ENCODE assay signal across 1 cellular context in genomic region chr6:37426945-37427510, GRCh38.
A peak's percentile ranks its signal among the peaks of the same experiment; 100 is the strongest.
TF ChIP-seq lines count a peak whose summit lies in the region.

No MANE protein-coding gene starts in this region.

TF ChIP-seq in K562, 482 proteins besides CTCF, POLR2A, EP300 and RAD21 (continued from another document):
- peak; percentile 20; the same call in 1 of the 2 replicates for TF ChIP-seq KLF6 (CRISPR knock-in tag; IDR thresholded peaks at IDR 0.05; ENCODE audit: borderline replicate concordance)
- TF ChIP-seq CXXC5 (CRISPR knock-in tag; IDR thresholded peaks at IDR 0.05), result peak; percentile 71
- TF ChIP-seq SMAD2 (IDR thresholded peaks at IDR 0.05; ENCODE audit: low read depth, low read length), result no peak
- 0 out of 2 replicates have a peak, but pooled peaks have one; percentile 29 for TF ChIP-seq TFAP4 (CRISPR knock-in tag; IDR thresholded peaks at IDR 0.05; ENCODE audit: borderline replicate concordance)
- no peak for TF ChIP-seq LCOR (CRISPR knock-in tag; IDR thresholded peaks at IDR 0.05)
- TF ChIP-seq SP1 (CRISPR knock-in tag; IDR thresholded peaks at IDR 0.05), result no peak
- 0 out of 4 replicates have a peak, but pooled peaks of 1 of the 2 experiments have one; percentile 60 for TF ChIP-seq SIN3A (IDR thresholded peaks at IDR 0.05; ENCODE audit: borderline replicate concordance in 2 of 2, control insufficient read depth in 1 of 2, low read depth in 2 of 2, low read length in 2 of 2)
- no peak for TF ChIP-seq ZNF561 (CRISPR knock-in tag; conservative IDR thresholded peaks at IDR 0.05)
- TF ChIP-seq GTF2E2 (tag; IDR thresholded peaks at IDR 0.05), result no peak
- no peak for TF ChIP-seq CBX8 (IDR thresholded peaks at IDR 0.05; ENCODE audit: borderline replicate concordance, extremely low read depth, low read depth, low read length, poor library complexity, severe bottlenecking)
- TF ChIP-seq TOE1 (IDR thresholded peaks at IDR 0.05; ENCODE audit: borderline replicate concordance), result no peak
- no peak for TF ChIP-seq TOE1 (CRISPR knock-in tag; IDR thresholded peaks at IDR 0.05; ENCODE audit: borderline replicate concordance, low read depth)
- TF ChIP-seq ATF4 (CRISPR knock-in tag; IDR thresholded peaks at IDR 0.05), result no peak
- TF ChIP-seq FOXP1 (CRISPR knock-in tag; IDR thresholded peaks at IDR 0.05), result no peak
- peak; percentile 63; the same call in 1 of the 2 replicates for TF ChIP-seq PYGO2 (tag; IDR thresholded peaks at IDR 0.05)
- no peak for TF ChIP-seq CC2D1A (IDR thresholded peaks at IDR 0.05)
- no peak for TF ChIP-seq MTF1 (CRISPR knock-in tag; IDR thresholded peaks at IDR 0.05; ENCODE audit: borderline replicate concordance)
- 0 out of 2 replicates have a peak, but pooled peaks have one; percentile 2 for TF ChIP-seq FOXJ2 (tag; IDR thresholded peaks at IDR 0.05)
- no peak for TF ChIP-seq STAT5B (CRISPR knock-in tag; IDR thresholded peaks at IDR 0.05)
- TF ChIP-seq ZNF79 (CRISPR knock-in tag; IDR thresholded peaks at IDR 0.05; ENCODE audit: low read depth), result no peak
- 0 out of 2 replicates have a peak, but pooled peaks have one; percentile 73 for TF ChIP-seq ZNF830 (CRISPR knock-in tag; IDR thresholded peaks at IDR 0.05)
- TF ChIP-seq NR4A1 (CRISPR knock-in tag; IDR thresholded peaks at IDR 0.05), result no peak
- peak; percentile 95 for TF ChIP-seq NR4A1 (tag; IDR thresholded peaks at IDR 0.05)
- no peak for TF ChIP-seq ZBTB8A (IDR thresholded peaks at IDR 0.05; ENCODE audit: partially characterized antibody)
- peak; percentile 16 for TF ChIP-seq BRD9 (IDR thresholded peaks at IDR 0.05; ENCODE audit: low read depth, partially characterized antibody)
- TF ChIP-seq TRIM24 (IDR thresholded peaks at IDR 0.05), result no peak; a peak in 1 of 4 replicates
- TF ChIP-seq AFF1 (IDR thresholded peaks at IDR 0.05; ENCODE audit: low read depth in 1 of 2, partially characterized antibody in 2 of 2), result peak in 1 of 2 experiments; percentile 56
- no peak for TF ChIP-seq NCOA2 (IDR thresholded peaks at IDR 0.05; ENCODE audit: partially characterized antibody in 2 of 2)
- no peak for TF ChIP-seq MLX (CRISPR knock-in tag; conservative IDR thresholded peaks at IDR 0.05)
- TF ChIP-seq DDX20 (tag; IDR thresholded peaks at IDR 0.05; ENCODE audit: low read depth), result no peak
- TF ChIP-seq ZC3H11A (IDR thresholded peaks at IDR 0.05; ENCODE audit: low read depth, low read length), result no peak
- 0 out of 4 replicates have a peak, but pooled peaks of 1 of the 2 experiments have one; percentile 11 for TF ChIP-seq MLLT1 (IDR thresholded peaks at IDR 0.05)
- TF ChIP-seq RBM25 (IDR thresholded peaks at IDR 0.05; ENCODE audit: low read depth, low read length, severe bottlenecking), result no peak
- TF ChIP-seq MXI1 (IDR thresholded peaks at IDR 0.05; ENCODE audit: low read depth, low read length), result no peak; the same call in 1 of the 2 replicates
- TF ChIP-seq CREB1 (IDR thresholded peaks at IDR 0.05), result no peak
- no peak for TF ChIP-seq CREB1 (CRISPR knock-in tag; IDR thresholded peaks at IDR 0.05)
- TF ChIP-seq ETV1 (tag; conservative IDR thresholded peaks at IDR 0.05; ENCODE audit: low read depth), result peak; percentile 40
- TF ChIP-seq RHOXF2B (CRISPR knock-in tag; conservative IDR thresholded peaks at IDR 0.05), result 0 out of 2 replicates have a peak, but pooled peaks have one; percentile 16
- TF ChIP-seq ZNF445 (CRISPR knock-in tag; IDR thresholded peaks at IDR 0.05; ENCODE audit: low read depth), result no peak
- no peak for TF ChIP-seq ZNF764 (CRISPR knock-in tag; IDR thresholded peaks at IDR 0.05; ENCODE audit: low read depth)
